ENCODE assay signal across 1 cellular context in genomic region chr11:65400295-65401072, GRCh38.
TF ChIP-seq lines count a peak whose summit lies in the region.

No MANE protein-coding gene starts in this region.

TF ChIP-seq in GM12878, 131 proteins besides CTCF, POLR2A, EP300 and RAD21:
- TF ChIP-seq ELK1 (IDR thresholded peaks at IDR 0.05; ENCODE audit: low read depth, low read length) (no peak), MYB (IDR thresholded peaks at IDR 0.05; ENCODE audit: borderline replicate concordance, low read depth, low read length) (no peak), KAT2A (conservative IDR thresholded peaks at IDR 0.05; ENCODE audit: control insufficient read depth, low read depth, low read length) (no peak)
